ENCODE assay signal across 1 cellular context in the genomic region with DNA sequence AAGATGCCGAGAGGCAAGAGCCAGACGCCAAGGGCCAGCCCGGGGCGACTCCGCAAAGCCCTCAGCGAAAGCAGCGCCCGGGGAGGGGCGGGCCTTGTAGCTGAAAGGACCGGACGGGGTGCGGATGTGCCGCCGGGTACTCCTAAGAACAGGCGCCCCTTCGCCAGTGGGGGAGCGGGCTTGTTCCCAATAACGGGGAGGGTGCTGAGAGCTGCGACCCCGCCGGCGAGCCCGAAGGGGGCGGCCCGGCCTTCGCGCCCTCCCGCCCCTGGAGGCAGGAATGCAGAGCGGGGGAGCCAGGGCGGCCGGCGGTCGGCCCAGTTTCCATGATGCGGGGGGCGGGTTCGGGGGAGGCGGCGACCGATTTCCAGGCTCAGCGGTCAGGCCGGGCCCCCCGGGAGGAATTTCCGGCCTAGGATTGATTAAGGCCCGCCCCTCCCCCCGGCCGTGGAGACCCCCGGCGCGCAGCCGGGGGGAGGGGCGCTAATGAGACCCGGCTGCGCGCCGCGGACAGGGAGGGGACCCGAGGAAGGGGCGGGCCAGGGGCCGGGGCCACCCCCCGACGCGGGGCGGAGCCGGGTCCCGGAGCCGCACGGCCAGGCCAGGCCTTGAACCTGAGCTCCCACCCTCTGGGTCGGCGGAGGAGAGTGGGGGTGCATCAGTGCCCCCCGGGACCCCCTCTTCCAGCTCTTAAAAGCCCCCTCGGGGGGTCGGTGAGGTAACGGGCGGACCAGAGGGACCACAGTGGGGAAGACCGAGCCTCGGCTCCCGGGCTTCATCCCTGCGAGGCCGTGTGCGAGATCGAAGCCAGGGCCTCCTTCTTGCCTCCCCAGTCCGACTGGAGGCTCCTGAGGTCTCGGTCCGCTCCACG.
TF ChIP-seq lines count a peak whose summit lies in the region.

No MANE protein-coding gene starts in this region.

TF ChIP-seq in WTC11, 78 proteins besides CTCF, POLR2A, EP300 and RAD21 (continued from another document and continues in another):
- TF ChIP-seq, protein P1, sequence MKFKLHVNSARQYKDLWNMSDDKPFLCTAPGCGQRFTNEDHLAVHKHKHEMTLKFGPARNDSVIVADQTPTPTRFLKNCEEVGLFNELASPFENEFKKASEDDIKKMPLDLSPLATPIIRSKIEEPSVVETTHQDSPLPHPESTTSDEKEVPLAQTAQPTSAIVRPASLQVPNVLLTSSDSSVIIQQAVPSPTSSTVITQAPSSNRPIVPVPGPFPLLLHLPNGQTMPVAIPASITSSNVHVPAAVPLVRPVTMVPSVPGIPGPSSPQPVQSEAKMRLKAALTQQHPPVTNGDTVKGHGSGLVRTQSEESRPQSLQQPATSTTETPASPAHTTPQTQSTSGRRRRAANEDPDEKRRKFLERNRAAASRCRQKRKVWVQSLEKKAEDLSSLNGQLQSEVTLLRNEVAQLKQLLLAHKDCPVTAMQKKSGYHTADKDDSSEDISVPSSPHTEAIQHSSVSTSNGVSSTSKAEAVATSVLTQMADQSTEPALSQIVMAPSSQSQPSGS (CRISPR knock-in tag; IDR thresholded peaks at IDR 0.05; ENCODE audit: borderline replicate concordance, low read depth): no peak
- TF ChIP-seq ZNF121 (CRISPR knock-in tag; IDR thresholded peaks at IDR 0.05) (no peak), RORB (CRISPR knock-in tag; IDR thresholded peaks at IDR 0.05) (no peak), GRHL2 (CRISPR knock-in tag; IDR thresholded peaks at IDR 0.05; ENCODE audit: insufficient replicate concordance, severe bottlenecking) (no peak), TEAD1 (CRISPR knock-in tag; IDR thresholded peaks at IDR 0.05) (peak; percentile 95; the same call in 1 of the 2 replicates), SMAD4 (CRISPR knock-in tag; IDR thresholded peaks at IDR 0.05) (no peak), NFE2L1 (CRISPR knock-in tag; IDR thresholded peaks at IDR 0.05) (no peak), KAT7 (CRISPR knock-in tag; IDR thresholded peaks at IDR 0.05; ENCODE audit: borderline replicate concordance) (peak; percentile 53; the same call in 1 of the 2 replicates), ETV6 (CRISPR knock-in tag; IDR thresholded peaks at IDR 0.05) (0 out of 2 replicates have a peak, but pooled peaks have one; percentile 36), ZNF281 (CRISPR knock-in tag; IDR thresholded peaks at IDR 0.05) (no peak; the same call in none of the 2 replicates), ZNF416 (CRISPR knock-in tag; IDR thresholded peaks at IDR 0.05) (0 out of 2 replicates have a peak, but pooled peaks have one; percentile 34), FOXP1 (CRISPR knock-in tag; IDR thresholded peaks at IDR 0.05; ENCODE audit: borderline replicate concordance) (no peak), ZNF263 (CRISPR knock-in tag; IDR thresholded peaks at IDR 0.05; ENCODE audit: low read depth) (no peak), GTF2I (CRISPR knock-in tag; conservative IDR thresholded peaks at IDR 0.05) (no peak), PRRX2 (CRISPR knock-in tag; IDR thresholded peaks at IDR 0.05) (no peak), ATF6 (CRISPR knock-in tag; IDR thresholded peaks at IDR 0.05) (no peak), TCF7 (CRISPR knock-in tag; IDR thresholded peaks at IDR 0.05; ENCODE audit: low read depth) (no peak), ESRRA (CRISPR knock-in tag; IDR thresholded peaks at IDR 0.05; ENCODE audit: borderline replicate concordance) (no peak), STAT6 (CRISPR knock-in tag; conservative IDR thresholded peaks at IDR 0.05; ENCODE audit: low read depth) (no peak)
- TF ChIP-seq, protein P2, sequence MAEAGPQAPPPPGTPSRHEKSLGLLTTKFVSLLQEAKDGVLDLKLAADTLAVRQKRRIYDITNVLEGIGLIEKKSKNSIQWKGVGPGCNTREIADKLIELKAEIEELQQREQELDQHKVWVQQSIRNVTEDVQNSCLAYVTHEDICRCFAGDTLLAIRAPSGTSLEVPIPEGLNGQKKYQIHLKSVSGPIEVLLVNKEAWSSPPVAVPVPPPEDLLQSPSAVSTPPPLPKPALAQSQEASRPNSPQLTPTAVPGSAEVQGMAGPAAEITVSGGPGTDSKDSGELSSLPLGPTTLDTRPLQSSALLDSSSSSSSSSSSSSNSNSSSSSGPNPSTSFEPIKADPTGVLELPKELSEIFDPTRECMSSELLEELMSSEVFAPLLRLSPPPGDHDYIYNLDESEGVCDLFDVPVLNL (CRISPR knock-in tag; IDR thresholded peaks at IDR 0.05; ENCODE audit: borderline replicate concordance, low read depth): no peak
- TF ChIP-seq, protein P3, sequence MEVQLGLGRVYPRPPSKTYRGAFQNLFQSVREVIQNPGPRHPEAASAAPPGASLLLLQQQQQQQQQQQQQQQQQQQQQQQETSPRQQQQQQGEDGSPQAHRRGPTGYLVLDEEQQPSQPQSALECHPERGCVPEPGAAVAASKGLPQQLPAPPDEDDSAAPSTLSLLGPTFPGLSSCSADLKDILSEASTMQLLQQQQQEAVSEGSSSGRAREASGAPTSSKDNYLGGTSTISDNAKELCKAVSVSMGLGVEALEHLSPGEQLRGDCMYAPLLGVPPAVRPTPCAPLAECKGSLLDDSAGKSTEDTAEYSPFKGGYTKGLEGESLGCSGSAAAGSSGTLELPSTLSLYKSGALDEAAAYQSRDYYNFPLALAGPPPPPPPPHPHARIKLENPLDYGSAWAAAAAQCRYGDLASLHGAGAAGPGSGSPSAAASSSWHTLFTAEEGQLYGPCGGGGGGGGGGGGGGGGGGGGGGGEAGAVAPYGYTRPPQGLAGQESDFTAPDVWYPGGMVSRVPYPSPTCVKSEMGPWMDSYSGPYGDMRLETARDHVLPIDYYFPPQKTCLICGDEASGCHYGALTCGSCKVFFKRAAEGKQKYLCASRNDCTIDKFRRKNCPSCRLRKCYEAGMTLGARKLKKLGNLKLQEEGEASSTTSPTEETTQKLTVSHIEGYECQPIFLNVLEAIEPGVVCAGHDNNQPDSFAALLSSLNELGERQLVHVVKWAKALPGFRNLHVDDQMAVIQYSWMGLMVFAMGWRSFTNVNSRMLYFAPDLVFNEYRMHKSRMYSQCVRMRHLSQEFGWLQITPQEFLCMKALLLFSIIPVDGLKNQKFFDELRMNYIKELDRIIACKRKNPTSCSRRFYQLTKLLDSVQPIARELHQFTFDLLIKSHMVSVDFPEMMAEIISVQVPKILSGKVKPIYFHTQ (CRISPR knock-in tag; IDR thresholded peaks at IDR 0.05): no peak
- TF ChIP-seq, protein P4, sequence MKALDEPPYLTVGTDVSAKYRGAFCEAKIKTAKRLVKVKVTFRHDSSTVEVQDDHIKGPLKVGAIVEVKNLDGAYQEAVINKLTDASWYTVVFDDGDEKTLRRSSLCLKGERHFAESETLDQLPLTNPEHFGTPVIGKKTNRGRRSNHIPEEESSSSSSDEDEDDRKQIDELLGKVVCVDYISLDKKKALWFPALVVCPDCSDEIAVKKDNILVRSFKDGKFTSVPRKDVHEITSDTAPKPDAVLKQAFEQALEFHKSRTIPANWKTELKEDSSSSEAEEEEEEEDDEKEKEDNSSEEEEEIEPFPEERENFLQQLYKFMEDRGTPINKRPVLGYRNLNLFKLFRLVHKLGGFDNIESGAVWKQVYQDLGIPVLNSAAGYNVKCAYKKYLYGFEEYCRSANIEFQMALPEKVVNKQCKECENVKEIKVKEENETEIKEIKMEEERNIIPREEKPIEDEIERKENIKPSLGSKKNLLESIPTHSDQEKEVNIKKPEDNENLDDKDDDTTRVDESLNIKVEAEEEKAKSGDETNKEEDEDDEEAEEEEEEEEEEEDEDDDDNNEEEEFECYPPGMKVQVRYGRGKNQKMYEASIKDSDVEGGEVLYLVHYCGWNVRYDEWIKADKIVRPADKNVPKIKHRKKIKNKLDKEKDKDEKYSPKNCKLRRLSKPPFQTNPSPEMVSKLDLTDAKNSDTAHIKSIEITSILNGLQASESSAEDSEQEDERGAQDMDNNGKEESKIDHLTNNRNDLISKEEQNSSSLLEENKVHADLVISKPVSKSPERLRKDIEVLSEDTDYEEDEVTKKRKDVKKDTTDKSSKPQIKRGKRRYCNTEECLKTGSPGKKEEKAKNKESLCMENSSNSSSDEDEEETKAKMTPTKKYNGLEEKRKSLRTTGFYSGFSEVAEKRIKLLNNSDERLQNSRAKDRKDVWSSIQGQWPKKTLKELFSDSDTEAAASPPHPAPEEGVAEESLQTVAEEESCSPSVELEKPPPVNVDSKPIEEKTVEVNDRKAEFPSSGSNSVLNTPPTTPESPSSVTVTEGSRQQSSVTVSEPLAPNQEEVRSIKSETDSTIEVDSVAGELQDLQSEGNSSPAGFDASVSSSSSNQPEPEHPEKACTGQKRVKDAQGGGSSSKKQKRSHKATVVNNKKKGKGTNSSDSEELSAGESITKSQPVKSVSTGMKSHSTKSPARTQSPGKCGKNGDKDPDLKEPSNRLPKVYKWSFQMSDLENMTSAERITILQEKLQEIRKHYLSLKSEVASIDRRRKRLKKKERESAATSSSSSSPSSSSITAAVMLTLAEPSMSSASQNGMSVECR (CRISPR knock-in tag; IDR thresholded peaks at IDR 0.05; ENCODE audit: borderline replicate concordance): no peak
- TF ChIP-seq, protein P5, sequence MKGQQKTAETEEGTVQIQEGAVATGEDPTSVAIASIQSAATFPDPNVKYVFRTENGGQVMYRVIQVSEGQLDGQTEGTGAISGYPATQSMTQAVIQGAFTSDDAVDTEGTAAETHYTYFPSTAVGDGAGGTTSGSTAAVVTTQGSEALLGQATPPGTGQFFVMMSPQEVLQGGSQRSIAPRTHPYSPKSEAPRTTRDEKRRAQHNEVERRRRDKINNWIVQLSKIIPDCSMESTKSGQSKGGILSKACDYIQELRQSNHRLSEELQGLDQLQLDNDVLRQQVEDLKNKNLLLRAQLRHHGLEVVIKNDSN (CRISPR knock-in tag; IDR thresholded peaks at IDR 0.05): 0 out of 2 replicates have a peak, but pooled peaks have one; percentile 4
- TF ChIP-seq, protein P6, sequence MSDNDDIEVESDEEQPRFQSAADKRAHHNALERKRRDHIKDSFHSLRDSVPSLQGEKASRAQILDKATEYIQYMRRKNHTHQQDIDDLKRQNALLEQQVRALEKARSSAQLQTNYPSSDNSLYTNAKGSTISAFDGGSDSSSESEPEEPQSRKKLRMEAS (CRISPR knock-in tag; IDR thresholded peaks at IDR 0.05): peak; percentile 13; the same call in 1 of the 2 replicates
- TF ChIP-seq, protein P7, sequence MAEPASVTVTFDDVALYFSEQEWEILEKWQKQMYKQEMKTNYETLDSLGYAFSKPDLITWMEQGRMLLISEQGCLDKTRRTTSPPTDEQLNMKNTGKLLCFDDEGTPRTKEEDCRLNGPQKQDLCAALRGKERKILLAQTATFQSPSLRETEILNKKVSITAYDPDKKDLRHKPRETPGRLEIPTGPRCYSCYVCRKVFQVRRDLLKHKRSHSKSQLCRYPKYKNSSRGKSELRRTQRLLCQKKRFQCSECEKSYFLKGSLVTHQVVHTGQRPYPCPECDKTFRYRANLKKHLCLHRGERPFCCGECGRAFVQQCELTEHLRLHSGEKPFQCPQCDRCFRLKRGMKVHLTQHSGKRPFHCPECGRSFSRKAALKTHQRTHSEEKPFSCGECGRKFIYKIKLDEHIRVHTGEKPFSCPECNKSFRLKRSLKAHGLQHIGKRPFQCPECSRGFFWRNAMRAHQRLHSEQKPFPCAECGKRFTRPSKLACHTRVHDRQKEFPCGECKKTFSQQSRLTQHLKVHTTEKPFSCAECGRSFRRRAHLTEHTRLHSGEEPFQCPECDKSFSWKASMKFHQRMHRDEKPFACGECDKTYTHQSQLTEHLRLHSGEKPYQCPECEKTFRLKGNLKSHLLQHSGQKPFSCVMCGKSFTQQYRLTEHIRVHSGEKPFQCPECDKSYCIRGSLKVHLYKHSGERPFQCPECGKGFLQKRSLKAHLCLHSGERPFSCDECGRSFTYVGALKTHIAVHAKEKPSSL (CRISPR knock-in tag; conservative IDR thresholded peaks at IDR 0.05): no peak
